Comparison of ENCODE assay signal across 16 cellular contexts in genomic region chr14:52852810-52853521, GRCh38.
DNase-seq lines count a peak whose midpoint lies in the region; ATAC-seq, FAIRE-seq and TF ChIP-seq lines count a peak whose summit lies in the region.
"Had no signal": no experiment of that assay in that cellular context is flagged by ENCODE, and none has a peak within 500 bp of the region (broad histone marks: within the 10 kb centered on the region; RNA-seq: fewer than 3 reads in every experiment).

No MANE protein-coding gene starts in this region.

- DNase-seq in GM23338 (ENCODE audit: low spot score), result no peak
- peak; percentile 92 for DNase-seq in NCI-H748 (lab: John Stamatoyannopoulos, UW; ENCODE audit: unreplicated experiment)
- DNase-seq in T-cell, result no peak
- DNase-seq: activated CD8-positive, alpha-beta T cell treated with anti-CD3 and anti-CD28 coated beads, Interleukin-2, amount 10 ng/mL, durations not matched to agents 7 days and 5 days; activated effector memory CD4-positive, alpha-beta T cell treated with anti-CD3 and anti-CD28 coated beads, Interleukin-2, amount 50 U/mL, for 16 hours; DMS79; NCI-H1694; NCI-H524; RPMI8226; T-helper 9 cell; tibial artery had no signal

- peaks cover 4% of the 10 kb centered on the region for H3K27me3 Mint-ChIP-seq in GM23338 (ENCODE audit: insufficient read depth, low read depth, poor library complexity)
- H3K27me3 Mint-ChIP-seq in T-cell, result no peaks in the 10 kb centered on the region

- FAIRE-seq in endometrium (lab: Jason Lieb, UNC), result peak; percentile 87

- WGBS in mesodermal cell (ENCODE audit: insufficient coverage in 2 of 2), 2 experiments, result no CpG with 5 or more reads among the region's 2 CpGs

- H3K36me3 ChIP-seq in GM23338 (ENCODE audit: insufficient read depth) (0 out of 2 replicates have a peak, but pooled peaks cover 1% of the 10 kb centered on the region), mesodermal cell (ENCODE audit: control insufficient read depth, insufficient read depth, low read length) (peaks cover 30% of the 10 kb centered on the region)

- H3K9me3 Mint-ChIP-seq in GM23338 (no peaks in the 10 kb centered on the region), T-cell (no peaks in the 10 kb centered on the region)

- TF ChIP-seq CTCF in GM23338 (conservative IDR thresholded peaks at IDR 0.05; ENCODE audit: low read depth in 2 of 2), result no peak

- H3K9me3 ChIP-seq in mesodermal cell (ENCODE audit: control insufficient read depth, low read length), result peaks cover 8% of the 10 kb centered on the region
- H3K9me3 ChIP-seq: tibial artery had no signal

- H3K79me2 ChIP-seq in GM23338 (replicated peaks; ENCODE audit: insufficient read depth), result no peaks in the 10 kb centered on the region

- H3K4me1 ChIP-seq in GM23338 (ENCODE audit: insufficient read depth) (peaks cover 12% of the 10 kb centered on the region; the same call in 1 of the 2 replicates), mesodermal cell (ENCODE audit: control insufficient read depth, insufficient read depth, low read length, poor library complexity, severe bottlenecking) (peaks cover 15% of the 10 kb centered on the region)
- H3K4me1 ChIP-seq: tibial artery had no signal

- H3K4me2 ChIP-seq in GM23338, result 0 out of 2 replicates have a peak overlapping the region, but pooled peaks have one; percentile 3

- no peak overlapping the region; the same call in 1 of the 2 replicates for H3K27ac Mint-ChIP-seq in GM23338
- no peak overlapping the region for H3K27ac Mint-ChIP-seq in T-cell
- H3K27ac Mint-ChIP-seq: activated CD8-positive, alpha-beta T cell treated with anti-CD3 and anti-CD28 coated beads, Interleukin-2, amount 10 ng/mL, durations not matched to agents 7 days and 5 days had no signal

- H3K27me3 ChIP-seq in GM23338 (ENCODE audit: insufficient read depth), result no peaks in the 10 kb centered on the region
- H3K27me3 ChIP-seq: tibial artery had no signal

- H3K4me1 Mint-ChIP-seq in GM23338, result peaks cover 17% of the 10 kb centered on the region
- peaks cover 0 to 3% (median 2%) of the 10 kb centered on the region in 3 donors for H3K4me1 Mint-ChIP-seq in T-cell

- H3K36me3 Mint-ChIP-seq in GM23338 (ENCODE audit: low read depth) (peaks cover 19% of the 10 kb centered on the region), T-cell (no peaks in the 10 kb centered on the region)

- no peaks in the 10 kb centered on the region for H3K9me2 ChIP-seq in GM23338 (ENCODE audit: insufficient read depth)

- H4K20me1 ChIP-seq in GM23338 (replicated peaks; ENCODE audit: insufficient read depth), result no peaks in the 10 kb centered on the region

- ATAC-seq in GM23338, result no peak
- ATAC-seq in HG03139 (IDR thresholded peaks at IDR 0.05; ENCODE audit: unreplicated experiment), result no peak
- ATAC-seq in HG03565 (IDR thresholded peaks at IDR 0.05; ENCODE audit: unreplicated experiment), result no peak
- no peak for ATAC-seq in GM19455 (IDR thresholded peaks at IDR 0.05; ENCODE audit: unreplicated experiment)
- no peak for ATAC-seq in T-cell (replicated peaks in 1 of 4)
- ATAC-seq: activated CD8-positive, alpha-beta T cell treated with anti-CD3 and anti-CD28 coated beads, Interleukin-2, amount 10 ng/mL, durations not matched to agents 7 days and 5 days had no signal

- H3K4me3 Mint-ChIP-seq in GM23338 (no peak overlapping the region), T-cell (no peak overlapping the region)
- H3K4me3 Mint-ChIP-seq: activated CD8-positive, alpha-beta T cell treated with anti-CD3 and anti-CD28 coated beads, Interleukin-2, amount 10 ng/mL, durations not matched to agents 7 days and 5 days had no signal

- POLR2A ChIA-PET in T-cell (lab: Charles Lee), result no interaction called here

- no peak overlapping the region for H2AFZ ChIP-seq in GM23338

- H3K27ac ChIP-seq in GM23338 (ENCODE audit: low read depth), result no peak overlapping the region
- H3K27ac ChIP-seq in mesodermal cell (ENCODE audit: low read depth, low read length, severe bottlenecking), result peak overlapping the region; percentile 90
- H3K27ac ChIP-seq: tibial artery had no signal

- H3F3A ChIP-seq in GM23338 (replicated peaks; ENCODE audit: low read depth), result no peaks in the 10 kb centered on the region

- no peak overlapping the region for H3K4me3 ChIP-seq in GM23338
- no peak overlapping the region for H3K4me3 ChIP-seq in mesodermal cell (ENCODE audit: extremely low read depth, insufficient read depth, low read length, poor library complexity, severe bottlenecking)
- H3K4me3 ChIP-seq: tibial artery had no signal

- CTCF ChIA-PET in T-cell (lab: Charles Lee), result no interaction called here

TF ChIP-seq in GM23338, 12 proteins besides CTCF, POLR2A, EP300 and RAD21:
- peak; percentile 38; the same call in 1 of the 2 replicates for TF ChIP-seq ETS1 (IDR thresholded peaks at IDR 0.05)
- TF ChIP-seq ZNF331 (CRISPR knock-in tag; IDR thresholded peaks at IDR 0.05; ENCODE audit: low read depth), result no peak
- TF ChIP-seq ZNF462 (CRISPR knock-in tag; IDR thresholded peaks at IDR 0.05), result no peak
